9 cellular contexts compared by ENCODE assay signal in the genomic region with DNA sequence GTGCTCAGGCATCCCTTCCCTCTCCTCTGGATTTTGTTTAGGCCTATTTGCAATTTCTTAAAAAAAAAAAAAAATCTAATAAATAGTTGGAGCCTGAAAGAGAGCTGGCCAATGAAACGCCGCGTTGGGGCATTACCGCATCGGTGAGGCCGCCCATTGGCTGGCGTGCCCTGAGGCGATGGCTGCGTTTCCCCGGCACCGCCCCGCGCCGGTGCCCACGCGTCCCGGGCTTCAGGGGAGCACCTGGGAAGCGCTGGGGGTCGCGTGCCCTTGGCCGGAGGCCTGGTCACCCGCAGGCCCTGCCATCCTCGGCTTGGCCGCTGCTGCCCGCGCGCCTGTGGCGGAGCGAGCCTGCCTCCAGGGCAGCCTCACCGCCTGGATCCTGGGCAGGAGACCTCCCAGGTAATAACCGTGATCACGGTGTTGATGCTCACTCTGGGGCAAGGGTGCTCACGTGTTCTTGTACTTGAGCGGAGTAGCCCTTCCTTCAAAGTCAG.
DNase-seq lines count a peak whose midpoint lies in the region; ATAC-seq and TF ChIP-seq lines count a peak whose summit lies in the region.
"Had no signal": no experiment of that assay in that cellular context is flagged by ENCODE, and none has a peak within 500 bp of the region (broad histone marks: within the 10 kb centered on the region; RNA-seq: fewer than 3 reads in every experiment).

No MANE protein-coding gene starts in this region.

- H3K4me3 ChIP-seq in neutrophil (ENCODE audit: low read depth in 1 of 2, low read length in 1 of 2) (peak overlapping the region; percentile 45 to 55), stomach smooth muscle (ENCODE audit: low read length in 2 of 2) (peak overlapping the region; percentile 40 to 55), SJCRH30 (no peak overlapping the region)
- H3K4me3 ChIP-seq: SK-N-MC had no signal

- no peak overlapping the region for H3K9ac ChIP-seq in stomach smooth muscle (ENCODE audit: low read length in 2 of 2)

- DNase-seq in NCI-H2171 treated with DMSO at 0.1 percent for 48 hours (lab: John Stamatoyannopoulos, UW) (peak; percentile 84), foreskin keratinocyte (peak in 1 of 2 donors; percentile 30), NOMO-1 treated with dmso at 0.1 percent for 144 hours (lab: John Stamatoyannopoulos, UW; ENCODE audit: unreplicated experiment) (no peak), SJCRH30 (no peak)
- peak; percentile 27 to 52 for DNase-seq in activated T-helper 1 cell treated with anti-CD3 and anti-CD28 coated beads, Interleukin-2, amount 50 U/mL, for 16 hours (ENCODE audit: low read depth in 1 of 2, low spot score in 1 of 2)

- H3K27ac ChIP-seq in foreskin keratinocyte (peak overlapping the region; percentile 55), neutrophil (no peak overlapping the region), stomach smooth muscle (ENCODE audit: low read length) (no peak overlapping the region), SJCRH30 (no peak overlapping the region)
- H3K27ac ChIP-seq: SK-N-MC had no signal

- H3K4me1 ChIP-seq in foreskin keratinocyte (no peaks in the 10 kb centered on the region), neutrophil (ENCODE audit: control insufficient read depth in 1 of 2, insufficient read depth in 1 of 2, low read depth in 1 of 2, low read length in 1 of 2) (peaks cover 5 to 8% of the 10 kb centered on the region in 2 experiments), stomach smooth muscle (ENCODE audit: control insufficient read depth, insufficient read depth, low read length) (peaks cover 5% of the 10 kb centered on the region), SJCRH30 (no peaks in the 10 kb centered on the region)

- H3K36me3 ChIP-seq in neutrophil = no peaks in the 10 kb centered on the region
- no peaks in the 10 kb centered on the region for H3K36me3 ChIP-seq in stomach smooth muscle (ENCODE audit: control insufficient read depth in 2 of 2, insufficient read depth in 2 of 2, low read length in 2 of 2)
- no peaks in the 10 kb centered on the region for H3K36me3 ChIP-seq in SJCRH30

- H3K9me3 ChIP-seq in neutrophil = no peaks in the 10 kb centered on the region
- H3K9me3 ChIP-seq in stomach smooth muscle (ENCODE audit: control insufficient read depth in 2 of 2, low read length in 2 of 2) = peaks cover 3 to 8% of the 10 kb centered on the region in 2 donors
- no peaks in the 10 kb centered on the region for H3K9me3 ChIP-seq in SJCRH30 (replicated peaks)

- TF ChIP-seq CTCF in foreskin keratinocyte (conservative IDR thresholded peaks at IDR 0.05) (no peak), neutrophil (IDR thresholded peaks at IDR 0.05) (no peak)

- peak; percentile 64 for ATAC-seq in GM19452 (IDR thresholded peaks at IDR 0.05; ENCODE audit: unreplicated experiment)
- ATAC-seq in foreskin keratinocyte = peak; percentile 92

- H3K27me3 ChIP-seq in foreskin keratinocyte (peaks cover 19% of the 10 kb centered on the region), neutrophil (peaks cover 84% of the 10 kb centered on the region), stomach smooth muscle (ENCODE audit: control insufficient read depth in 1 of 2, insufficient read depth in 2 of 2, low read length in 2 of 2) (peaks cover 6 to 13% of the 10 kb centered on the region in 2 donors), SJCRH30 (no peaks in the 10 kb centered on the region)

Comparison
In these comparisons a context has a peak if more than half of its experiments do, and no peak if none do; other contexts are left out.
1. DNase-seq: peak in NCI-H2171 treated with DMSO at 0.1 percent for 48 hours (single experiment) and activated T-helper 1 cell treated with anti-CD3 and anti-CD28 coated beads, Interleukin-2, amount 50 U/mL, for 16 hours (2 of 2); none in NOMO-1 treated with dmso at 0.1 percent for 144 hours (single experiment) and SJCRH30 (0 of 2).